Comparison of ENCODE assay signal across 8 cellular contexts in the genomic region with DNA sequence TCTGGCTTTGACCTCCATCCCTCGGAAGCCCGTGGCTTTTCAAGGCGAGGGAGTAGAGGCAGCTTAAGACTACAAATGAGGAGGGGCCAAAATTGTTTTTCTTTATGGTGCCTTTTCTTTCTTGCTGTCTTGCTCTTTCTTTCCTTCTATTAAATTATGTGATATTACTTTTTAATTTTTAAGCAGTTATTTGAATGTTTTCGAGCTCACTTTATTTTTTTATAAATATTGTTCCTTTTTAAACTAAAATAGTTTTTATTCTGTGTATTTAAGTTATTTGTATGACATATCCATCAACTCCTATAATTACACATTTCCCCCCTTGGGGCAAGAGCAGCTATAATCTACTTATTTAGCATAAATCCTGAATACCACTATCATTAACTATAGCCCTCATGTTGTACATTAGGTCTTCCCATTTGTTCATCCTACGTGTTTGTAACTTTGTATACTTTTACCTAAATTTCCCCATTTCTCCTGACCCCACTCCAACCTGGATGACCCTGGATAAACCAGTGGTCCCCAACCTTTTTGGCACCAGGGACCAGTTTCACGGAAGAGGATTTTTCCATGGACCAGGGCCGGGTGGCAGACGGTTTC. TPM values are rescaled to one million over a fixed set of nuclear protein-coding genes. Genes with fewer than 3 reads are reported as not detected.
DNase-seq lines count a peak whose midpoint lies in the region; ATAC-seq and TF ChIP-seq lines count a peak whose summit lies in the region.

No MANE protein-coding gene starts in this region.

- H3K9me3 ChIP-seq in OCI-LY1 (ENCODE audit: low read length) = no peaks in the 10 kb centered on the region
- no peaks in the 10 kb centered on the region for H3K9me3 ChIP-seq in psoas muscle

- peak overlapping the region; percentile 78 for H3K9ac ChIP-seq in OCI-LY1 (ENCODE audit: low read length)

- H3K27ac ChIP-seq in OCI-LY1 (ENCODE audit: low read depth, low read length, poor library complexity, severe bottlenecking) = no peak overlapping the region
- peak overlapping the region; percentile 83 for H3K27ac ChIP-seq in epithelial cell of prostate
- peak overlapping the region; percentile 78 for H3K27ac ChIP-seq in psoas muscle

- no peaks in the 10 kb centered on the region for H3K79me2 ChIP-seq in OCI-LY1 (ENCODE audit: insufficient read depth, low read length)

- 49 to 53% (median 52%) methylated on average over 8 of the region's 8 CpGs for WGBS in psoas muscle, 3 donors

- peak overlapping the region; percentile 73 for H3K4me3 ChIP-seq in OCI-LY1 (ENCODE audit: low read depth, low read length, poor library complexity, severe bottlenecking)
- peak overlapping the region; percentile 74 for H3K4me3 ChIP-seq in psoas muscle

- DNase-seq in epithelial cell of prostate (ENCODE audit: low read depth, low spot score) (no peak), psoas muscle (no peak), islet precursor cell (no peak), DMS53 (lab: John Stamatoyannopoulos, UW) (no peak), HUDEP-2 (lab: John Stamatoyannopoulos, UW; ENCODE audit: unreplicated experiment in 76 of 76) (no peak)
- no peak for DNase-seq in effector CD4-positive, alpha-beta T cell

- ATAC-seq in GM18517 (IDR thresholded peaks at IDR 0.05; ENCODE audit: unreplicated experiment) (peak; percentile 5), psoas muscle (no peak)

- H3K36me3 ChIP-seq in OCI-LY1 (ENCODE audit: insufficient read depth, low read length) (no peaks in the 10 kb centered on the region), psoas muscle (ENCODE audit: insufficient read depth in 1 of 2, low read depth in 1 of 2) (no peaks in the 10 kb centered on the region)

- no peaks in the 10 kb centered on the region for H3F3A ChIP-seq in OCI-LY1 (ENCODE audit: insufficient read depth, low read length)

- H3K9me2 ChIP-seq in OCI-LY1 (ENCODE audit: low read depth, low read length) = no peaks in the 10 kb centered on the region

- TF ChIP-seq CTCF in OCI-LY1 (IDR thresholded peaks at IDR 0.05; ENCODE audit: low read length) = no peak
- TF ChIP-seq CTCF in psoas muscle (IDR thresholded peaks at IDR 0.05) = no peak

- H3K4me2 ChIP-seq in OCI-LY1 (ENCODE audit: low read length) = peak overlapping the region; percentile 72

- H3K4me1 ChIP-seq in OCI-LY1 (ENCODE audit: insufficient read depth, low read length, severe bottlenecking) (peaks cover 34% of the 10 kb centered on the region), psoas muscle (peaks cover 1% of the 10 kb centered on the region)

- H3K27me3 ChIP-seq in OCI-LY1 (ENCODE audit: insufficient read depth, low read length) = no peaks in the 10 kb centered on the region
- H3K27me3 ChIP-seq in psoas muscle (ENCODE audit: insufficient read depth in 3 of 3, low read length in 2 of 3) = peaks cover 0 to 6% (median 0%) of the 10 kb centered on the region in 3 donors

- H2AFZ ChIP-seq in OCI-LY1 (ENCODE audit: low read length) = peak overlapping the region; percentile 57; the same call in 1 of the 2 replicates

- H4K20me1 ChIP-seq in OCI-LY1 (ENCODE audit: insufficient read depth, low read length) = no peaks in the 10 kb centered on the region

- intact Hi-C loops in psoas muscle (cut with DNase I) = no loop called here

RNA-seq across cellular contexts. Expression of a gene that starts 0.6 kb away (rescaled TPM):
- total RNA-seq in psoas muscle = 10 to 100 TPM; 11.1 to 31.0 (median 21.0) TPM
- 10 to 100 TPM in 1 of 3 donors, 1 to 10 TPM in 2; 7.1 to 13.1 (median 8.0) TPM for polyA plus RNA-seq in psoas muscle
